ENCODE assay signal across 1 cellular context in the genomic region with DNA sequence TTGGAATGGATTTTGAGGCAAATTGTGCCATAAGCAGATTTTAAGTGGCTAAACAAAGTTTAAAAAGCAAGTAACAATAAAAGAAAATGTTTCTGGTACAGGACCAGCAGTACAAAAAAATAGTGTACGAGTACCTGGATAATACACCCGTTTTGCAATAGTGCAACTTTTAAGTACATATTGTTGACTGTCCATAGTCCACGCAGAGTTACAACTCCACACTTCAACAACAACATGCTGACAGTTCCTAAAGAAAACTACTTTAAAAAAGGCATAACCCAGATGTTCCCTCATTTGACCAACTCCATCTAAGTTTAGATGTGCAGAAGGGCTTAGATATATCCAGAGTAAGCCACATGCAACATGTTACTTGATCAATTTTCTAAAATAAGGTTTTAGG.
A peak's percentile ranks its signal among the peaks of the same experiment; 100 is the strongest.
TF ChIP-seq lines count a peak whose summit lies in the region.

No MANE protein-coding gene starts in this region.

TF ChIP-seq in HepG2, 621 proteins besides CTCF, POLR2A, EP300 and RAD21 (continued from another document and continues in another):
- TF ChIP-seq, protein P1, sequence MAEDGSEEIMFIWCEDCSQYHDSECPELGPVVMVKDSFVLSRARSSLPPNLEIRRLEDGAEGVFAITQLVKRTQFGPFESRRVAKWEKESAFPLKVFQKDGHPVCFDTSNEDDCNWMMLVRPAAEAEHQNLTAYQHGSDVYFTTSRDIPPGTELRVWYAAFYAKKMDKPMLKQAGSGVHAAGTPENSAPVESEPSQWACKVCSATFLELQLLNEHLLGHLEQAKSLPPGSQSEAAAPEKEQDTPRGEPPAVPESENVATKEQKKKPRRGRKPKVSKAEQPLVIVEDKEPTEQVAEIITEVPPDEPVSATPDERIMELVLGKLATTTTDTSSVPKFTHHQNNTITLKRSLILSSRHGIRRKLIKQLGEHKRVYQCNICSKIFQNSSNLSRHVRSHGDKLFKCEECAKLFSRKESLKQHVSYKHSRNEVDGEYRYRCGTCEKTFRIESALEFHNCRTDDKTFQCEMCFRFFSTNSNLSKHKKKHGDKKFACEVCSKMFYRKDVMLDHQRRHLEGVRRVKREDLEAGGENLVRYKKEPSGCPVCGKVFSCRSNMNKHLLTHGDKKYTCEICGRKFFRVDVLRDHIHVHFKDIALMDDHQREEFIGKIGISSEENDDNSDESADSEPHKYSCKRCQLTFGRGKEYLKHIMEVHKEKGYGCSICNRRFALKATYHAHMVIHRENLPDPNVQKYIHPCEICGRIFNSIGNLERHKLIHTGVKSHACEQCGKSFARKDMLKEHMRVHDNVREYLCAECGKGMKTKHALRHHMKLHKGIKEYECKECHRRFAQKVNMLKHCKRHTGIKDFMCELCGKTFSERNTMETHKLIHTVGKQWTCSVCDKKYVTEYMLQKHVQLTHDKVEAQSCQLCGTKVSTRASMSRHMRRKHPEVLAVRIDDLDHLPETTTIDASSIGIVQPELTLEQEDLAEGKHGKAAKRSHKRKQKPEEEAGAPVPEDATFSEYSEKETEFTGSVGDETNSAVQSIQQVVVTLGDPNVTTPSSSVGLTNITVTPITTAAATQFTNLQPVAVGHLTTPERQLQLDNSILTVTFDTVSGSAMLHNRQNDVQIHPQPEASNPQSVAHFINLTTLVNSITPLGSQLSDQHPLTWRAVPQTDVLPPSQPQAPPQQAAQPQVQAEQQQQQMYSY (CRISPR knock-in tag; IDR thresholded peaks at IDR 0.05) = no peak
- no peak for TF ChIP-seq TBP (CRISPR knock-in tag; IDR thresholded peaks at IDR 0.05)
- TF ChIP-seq ZBTB8A (CRISPR knock-in tag; IDR thresholded peaks at IDR 0.05; ENCODE audit: borderline replicate concordance, low read depth) = no peak
- no peak for TF ChIP-seq NFE2L2 (IDR thresholded peaks at IDR 0.05; ENCODE audit: low read length)
- TF ChIP-seq ZNF335 (CRISPR knock-in tag; IDR thresholded peaks at IDR 0.05) = no peak
- TF ChIP-seq MEF2D (CRISPR knock-in tag; IDR thresholded peaks at IDR 0.05) = no peak
- TF ChIP-seq, protein P2, sequence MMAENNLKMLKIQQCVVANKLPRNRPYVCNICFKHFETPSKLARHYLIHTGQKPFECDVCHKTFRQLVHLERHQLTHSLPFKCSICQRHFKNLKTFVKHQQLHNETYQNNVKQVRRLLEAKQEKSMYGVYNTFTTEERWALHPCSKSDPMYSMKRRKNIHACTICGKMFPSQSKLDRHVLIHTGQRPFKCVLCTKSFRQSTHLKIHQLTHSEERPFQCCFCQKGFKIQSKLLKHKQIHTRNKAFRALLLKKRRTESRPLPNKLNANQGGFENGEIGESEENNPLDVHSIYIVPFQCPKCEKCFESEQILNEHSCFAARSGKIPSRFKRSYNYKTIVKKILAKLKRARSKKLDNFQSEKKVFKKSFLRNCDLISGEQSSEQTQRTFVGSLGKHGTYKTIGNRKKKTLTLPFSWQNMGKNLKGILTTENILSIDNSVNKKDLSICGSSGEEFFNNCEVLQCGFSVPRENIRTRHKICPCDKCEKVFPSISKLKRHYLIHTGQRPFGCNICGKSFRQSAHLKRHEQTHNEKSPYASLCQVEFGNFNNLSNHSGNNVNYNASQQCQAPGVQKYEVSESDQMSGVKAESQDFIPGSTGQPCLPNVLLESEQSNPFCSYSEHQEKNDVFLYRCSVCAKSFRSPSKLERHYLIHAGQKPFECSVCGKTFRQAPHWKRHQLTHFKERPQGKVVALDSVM (CRISPR knock-in tag; IDR thresholded peaks at IDR 0.05) = no peak
- no peak for TF ChIP-seq ZNF678 (CRISPR knock-in tag; IDR thresholded peaks at IDR 0.05)
- TF ChIP-seq, protein P3, sequence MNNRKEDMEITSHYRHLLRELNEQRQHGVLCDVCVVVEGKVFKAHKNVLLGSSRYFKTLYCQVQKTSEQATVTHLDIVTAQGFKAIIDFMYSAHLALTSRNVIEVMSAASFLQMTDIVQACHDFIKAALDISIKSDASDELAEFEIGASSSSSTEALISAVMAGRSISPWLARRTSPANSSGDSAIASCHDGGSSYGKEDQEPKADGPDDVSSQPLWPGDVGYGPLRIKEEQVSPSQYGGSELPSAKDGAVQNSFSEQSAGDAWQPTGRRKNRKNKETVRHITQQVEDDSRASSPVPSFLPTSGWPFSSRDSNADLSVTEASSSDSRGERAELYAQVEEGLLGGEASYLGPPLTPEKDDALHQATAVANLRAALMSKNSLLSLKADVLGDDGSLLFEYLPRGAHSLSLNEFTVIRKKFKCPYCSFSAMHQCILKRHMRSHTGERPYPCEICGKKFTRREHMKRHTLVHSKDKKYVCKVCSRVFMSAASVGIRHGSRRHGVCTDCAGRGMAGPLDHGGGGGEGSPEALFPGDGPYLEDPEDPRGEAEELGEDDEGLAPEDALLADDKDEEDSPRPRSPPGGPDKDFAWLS (CRISPR knock-in tag; IDR thresholded peaks at IDR 0.05; ENCODE audit: borderline replicate concordance) = no peak
- TF ChIP-seq, protein P4, sequence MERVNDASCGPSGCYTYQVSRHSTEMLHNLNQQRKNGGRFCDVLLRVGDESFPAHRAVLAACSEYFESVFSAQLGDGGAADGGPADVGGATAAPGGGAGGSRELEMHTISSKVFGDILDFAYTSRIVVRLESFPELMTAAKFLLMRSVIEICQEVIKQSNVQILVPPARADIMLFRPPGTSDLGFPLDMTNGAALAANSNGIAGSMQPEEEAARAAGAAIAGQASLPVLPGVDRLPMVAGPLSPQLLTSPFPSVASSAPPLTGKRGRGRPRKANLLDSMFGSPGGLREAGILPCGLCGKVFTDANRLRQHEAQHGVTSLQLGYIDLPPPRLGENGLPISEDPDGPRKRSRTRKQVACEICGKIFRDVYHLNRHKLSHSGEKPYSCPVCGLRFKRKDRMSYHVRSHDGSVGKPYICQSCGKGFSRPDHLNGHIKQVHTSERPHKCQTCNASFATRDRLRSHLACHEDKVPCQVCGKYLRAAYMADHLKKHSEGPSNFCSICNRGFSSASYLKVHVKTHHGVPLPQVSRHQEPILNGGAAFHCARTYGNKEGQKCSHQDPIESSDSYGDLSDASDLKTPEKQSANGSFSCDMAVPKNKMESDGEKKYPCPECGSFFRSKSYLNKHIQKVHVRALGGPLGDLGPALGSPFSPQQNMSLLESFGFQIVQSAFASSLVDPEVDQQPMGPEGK (CRISPR knock-in tag; IDR thresholded peaks at IDR 0.05) = no peak
- TF ChIP-seq KAT7 (CRISPR knock-in tag; IDR thresholded peaks at IDR 0.05; ENCODE audit: borderline replicate concordance) = no peak
- no peak for TF ChIP-seq RXRA (CRISPR knock-in tag; IDR thresholded peaks at IDR 0.05)
- TF ChIP-seq, protein P5, sequence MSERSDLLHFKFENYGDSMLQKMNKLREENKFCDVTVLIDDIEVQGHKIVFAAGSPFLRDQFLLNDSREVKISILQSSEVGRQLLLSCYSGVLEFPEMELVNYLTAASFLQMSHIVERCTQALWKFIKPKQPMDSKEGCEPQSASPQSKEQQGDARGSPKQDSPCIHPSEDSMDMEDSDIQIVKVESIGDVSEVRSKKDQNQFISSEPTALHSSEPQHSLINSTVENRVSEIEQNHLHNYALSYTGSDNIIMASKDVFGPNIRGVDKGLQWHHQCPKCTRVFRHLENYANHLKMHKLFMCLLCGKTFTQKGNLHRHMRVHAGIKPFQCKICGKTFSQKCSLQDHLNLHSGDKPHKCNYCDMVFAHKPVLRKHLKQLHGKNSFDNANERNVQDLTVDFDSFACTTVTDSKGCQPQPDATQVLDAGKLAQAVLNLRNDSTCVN (CRISPR knock-in tag; IDR thresholded peaks at IDR 0.05; ENCODE audit: borderline replicate concordance) = no peak
- TF ChIP-seq TEAD3 (CRISPR knock-in tag; optimal IDR thresholded peaks at IDR 0.05; ENCODE audit: borderline replicate concordance) = no peak
- TF ChIP-seq ZNF567 (CRISPR knock-in tag; IDR thresholded peaks at IDR 0.05; ENCODE audit: borderline replicate concordance) = no peak
- TF ChIP-seq ZSCAN9 (CRISPR knock-in tag; IDR thresholded peaks at IDR 0.05; ENCODE audit: borderline replicate concordance) = no peak
- TF ChIP-seq ZSCAN29 (CRISPR knock-in tag; conservative IDR thresholded peaks at IDR 0.05) = no peak
- TF ChIP-seq ZNF878 (CRISPR knock-in tag; IDR thresholded peaks at IDR 0.05) = no peak
- no peak for TF ChIP-seq TEAD2 (CRISPR knock-in tag; IDR thresholded peaks at IDR 0.05)
- TF ChIP-seq, protein P6, sequence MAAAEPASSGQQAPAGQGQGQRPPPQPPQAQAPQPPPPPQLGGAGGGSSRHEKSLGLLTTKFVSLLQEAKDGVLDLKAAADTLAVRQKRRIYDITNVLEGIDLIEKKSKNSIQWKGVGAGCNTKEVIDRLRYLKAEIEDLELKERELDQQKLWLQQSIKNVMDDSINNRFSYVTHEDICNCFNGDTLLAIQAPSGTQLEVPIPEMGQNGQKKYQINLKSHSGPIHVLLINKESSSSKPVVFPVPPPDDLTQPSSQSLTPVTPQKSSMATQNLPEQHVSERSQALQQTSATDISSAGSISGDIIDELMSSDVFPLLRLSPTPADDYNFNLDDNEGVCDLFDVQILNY (CRISPR knock-in tag; conservative IDR thresholded peaks at IDR 0.05) = no peak
- TF ChIP-seq ZNF570 (CRISPR knock-in tag; IDR thresholded peaks at IDR 0.05; ENCODE audit: borderline replicate concordance) = no peak
- no peak for TF ChIP-seq HNRNPH1 (optimal IDR thresholded peaks at IDR 0.05; ENCODE audit: low read depth, low read length)
- TF ChIP-seq SRSF9 (IDR thresholded peaks at IDR 0.05; ENCODE audit: borderline replicate concordance, insufficient read depth, low read depth, low read length, poor library complexity, severe bottlenecking) = no peak
- TF ChIP-seq HDAC1 (CRISPR knock-in tag; IDR thresholded peaks at IDR 0.05) = peak; percentile 60
- TF ChIP-seq, protein P7, sequence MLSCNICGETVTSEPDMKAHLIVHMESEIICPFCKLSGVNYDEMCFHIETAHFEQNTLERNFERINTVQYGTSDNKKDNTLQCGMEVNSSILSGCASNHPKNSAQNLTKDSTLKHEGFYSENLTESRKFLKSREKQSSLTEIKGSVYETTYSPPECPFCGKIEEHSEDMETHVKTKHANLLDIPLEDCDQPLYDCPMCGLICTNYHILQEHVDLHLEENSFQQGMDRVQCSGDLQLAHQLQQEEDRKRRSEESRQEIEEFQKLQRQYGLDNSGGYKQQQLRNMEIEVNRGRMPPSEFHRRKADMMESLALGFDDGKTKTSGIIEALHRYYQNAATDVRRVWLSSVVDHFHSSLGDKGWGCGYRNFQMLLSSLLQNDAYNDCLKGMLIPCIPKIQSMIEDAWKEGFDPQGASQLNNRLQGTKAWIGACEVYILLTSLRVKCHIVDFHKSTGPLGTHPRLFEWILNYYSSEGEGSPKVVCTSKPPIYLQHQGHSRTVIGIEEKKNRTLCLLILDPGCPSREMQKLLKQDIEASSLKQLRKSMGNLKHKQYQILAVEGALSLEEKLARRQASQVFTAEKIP (CRISPR knock-in tag; IDR thresholded peaks at IDR 0.05; ENCODE audit: borderline replicate concordance) = no peak
- no peak for TF ChIP-seq NR3C1 (CRISPR knock-in tag; IDR thresholded peaks at IDR 0.05)
- no peak for TF ChIP-seq KMT2B (CRISPR knock-in tag; IDR thresholded peaks at IDR 0.05)
- no peak for TF ChIP-seq YY1 (IDR thresholded peaks at IDR 0.05; ENCODE audit: insufficient read depth, insufficient replicate concordance, low read depth, low read length)
- TF ChIP-seq PHF20 (CRISPR knock-in tag; IDR thresholded peaks at IDR 0.05) = no peak
- TF ChIP-seq, protein P8, sequence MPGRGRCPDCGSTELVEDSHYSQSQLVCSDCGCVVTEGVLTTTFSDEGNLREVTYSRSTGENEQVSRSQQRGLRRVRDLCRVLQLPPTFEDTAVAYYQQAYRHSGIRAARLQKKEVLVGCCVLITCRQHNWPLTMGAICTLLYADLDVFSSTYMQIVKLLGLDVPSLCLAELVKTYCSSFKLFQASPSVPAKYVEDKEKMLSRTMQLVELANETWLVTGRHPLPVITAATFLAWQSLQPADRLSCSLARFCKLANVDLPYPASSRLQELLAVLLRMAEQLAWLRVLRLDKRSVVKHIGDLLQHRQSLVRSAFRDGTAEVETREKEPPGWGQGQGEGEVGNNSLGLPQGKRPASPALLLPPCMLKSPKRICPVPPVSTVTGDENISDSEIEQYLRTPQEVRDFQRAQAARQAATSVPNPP (CRISPR knock-in tag; IDR thresholded peaks at IDR 0.05) = no peak
- no peak for TF ChIP-seq XBP1 (CRISPR knock-in tag; IDR thresholded peaks at IDR 0.05)
- TF ChIP-seq TP53 (CRISPR knock-in tag; conservative IDR thresholded peaks at IDR 0.05) = no peak
- TF ChIP-seq ZSCAN21 (CRISPR knock-in tag; IDR thresholded peaks at IDR 0.05; ENCODE audit: borderline replicate concordance) = no peak
- TF ChIP-seq, protein P9, sequence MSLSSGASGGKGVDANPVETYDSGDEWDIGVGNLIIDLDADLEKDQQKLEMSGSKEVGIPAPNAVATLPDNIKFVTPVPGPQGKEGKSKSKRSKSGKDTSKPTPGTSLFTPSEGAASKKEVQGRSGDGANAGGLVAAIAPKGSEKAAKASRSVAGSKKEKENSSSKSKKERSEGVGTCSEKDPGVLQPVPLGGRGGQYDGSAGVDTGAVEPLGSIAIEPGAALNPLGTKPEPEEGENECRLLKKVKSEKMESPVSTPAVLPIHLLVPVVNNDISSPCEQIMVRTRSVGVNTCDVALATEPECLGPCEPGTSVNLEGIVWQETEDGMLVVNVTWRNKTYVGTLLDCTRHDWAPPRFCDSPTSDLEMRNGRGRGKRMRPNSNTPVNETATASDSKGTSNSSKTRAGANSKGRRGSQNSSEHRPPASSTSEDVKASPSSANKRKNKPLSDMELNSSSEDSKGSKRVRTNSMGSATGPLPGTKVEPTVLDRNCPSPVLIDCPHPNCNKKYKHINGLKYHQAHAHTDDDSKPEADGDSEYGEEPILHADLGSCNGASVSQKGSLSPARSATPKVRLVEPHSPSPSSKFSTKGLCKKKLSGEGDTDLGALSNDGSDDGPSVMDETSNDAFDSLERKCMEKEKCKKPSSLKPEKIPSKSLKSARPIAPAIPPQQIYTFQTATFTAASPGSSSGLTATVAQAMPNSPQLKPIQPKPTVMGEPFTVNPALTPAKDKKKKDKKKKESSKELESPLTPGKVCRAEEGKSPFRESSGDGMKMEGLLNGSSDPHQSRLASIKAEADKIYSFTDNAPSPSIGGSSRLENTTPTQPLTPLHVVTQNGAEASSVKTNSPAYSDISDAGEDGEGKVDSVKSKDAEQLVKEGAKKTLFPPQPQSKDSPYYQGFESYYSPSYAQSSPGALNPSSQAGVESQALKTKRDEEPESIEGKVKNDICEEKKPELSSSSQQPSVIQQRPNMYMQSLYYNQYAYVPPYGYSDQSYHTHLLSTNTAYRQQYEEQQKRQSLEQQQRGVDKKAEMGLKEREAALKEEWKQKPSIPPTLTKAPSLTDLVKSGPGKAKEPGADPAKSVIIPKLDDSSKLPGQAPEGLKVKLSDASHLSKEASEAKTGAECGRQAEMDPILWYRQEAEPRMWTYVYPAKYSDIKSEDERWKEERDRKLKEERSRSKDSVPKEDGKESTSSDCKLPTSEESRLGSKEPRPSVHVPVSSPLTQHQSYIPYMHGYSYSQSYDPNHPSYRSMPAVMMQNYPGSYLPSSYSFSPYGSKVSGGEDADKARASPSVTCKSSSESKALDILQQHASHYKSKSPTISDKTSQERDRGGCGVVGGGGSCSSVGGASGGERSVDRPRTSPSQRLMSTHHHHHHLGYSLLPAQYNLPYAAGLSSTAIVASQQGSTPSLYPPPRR (CRISPR knock-in tag; IDR thresholded peaks at IDR 0.05; ENCODE audit: borderline replicate concordance) = no peak
- TF ChIP-seq KLF12 (CRISPR knock-in tag; IDR thresholded peaks at IDR 0.05; ENCODE audit: borderline replicate concordance) = no peak
- no peak for TF ChIP-seq ZNF713 (CRISPR knock-in tag; IDR thresholded peaks at IDR 0.05)
- TF ChIP-seq NCOR1 (IDR thresholded peaks at IDR 0.05; ENCODE audit: borderline replicate concordance, low read length) = peak; percentile 70; the same call in 1 of the 2 replicates
